ENCODE assay signal across 23 cellular contexts in the genomic region with DNA sequence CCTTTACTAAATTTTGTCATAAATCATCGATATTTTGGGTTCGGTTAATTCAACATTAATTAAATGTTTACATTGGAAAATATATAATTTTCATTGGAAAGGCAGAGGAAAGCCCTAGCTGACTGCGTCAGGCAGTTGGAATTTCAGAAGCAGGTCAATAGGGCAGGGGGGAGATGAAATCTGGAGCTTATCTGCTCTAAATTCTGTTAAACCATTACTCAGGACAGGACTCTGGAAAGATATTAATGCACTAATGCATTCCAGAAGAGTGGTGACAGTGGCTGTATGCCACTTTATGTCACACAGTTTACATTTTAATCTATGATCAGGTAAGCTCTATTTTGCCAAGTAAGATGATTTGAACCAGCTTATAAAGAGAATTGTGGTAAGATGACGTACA.
"Had no signal": no experiment of that assay in that cellular context is flagged by ENCODE, and none has a peak within 500 bp of the region (broad histone marks: within the 10 kb centered on the region; RNA-seq: fewer than 3 reads in every experiment).

No MANE protein-coding gene starts in this region.

- H3K4me1 Mint-ChIP-seq: natural killer cell had no signal

- H3K4me3 Mint-ChIP-seq: dendritic cell treated with granulocyte-macrophage colony-stimulating factor and Interleukin-4, amounts not matched to agents 40 ng/mL and 50 ng/mL, for 4 days; natural killer cell; stimulated activated effector memory CD8-positive, alpha-beta T cell treated with anti-CD3 and anti-CD28 coated beads, Interleukin-12 subunit alpha, Interleukin-12 subunit beta, amount 100 ng/mL, for 72 hours; type B pancreatic cell had no signal

- H3K27me3 Mint-ChIP-seq: progenitor cell of endocrine pancreas, type B pancreatic cell had no signal

- H3K9ac ChIP-seq: parathyroid adenoma had no signal

- H3K79me2 ChIP-seq: parathyroid adenoma had no signal

- DNase-seq: colonic mucosa; effector memory CD4-positive, alpha-beta T cell; erythroblast; esophagus squamous epithelium; foreskin melanocyte; glutamatergic neuron; hypothalamus; left ventricle myocardium superior; lower lobe of right lung; natural killer cell; occipital lobe; sigmoid colon; stimulated activated CD4-positive, alpha-beta T cell treated with anti-CD3 and anti-CD28 coated beads, Interleukin-2, amount 100 ng/mL, for 24 hours; stimulated activated CD4-positive, alpha-beta T cell treated with anti-CD3 and anti-CD28 coated beads, Interleukin-4, amount 100 ng/mL, for 24 hours; stimulated activated naive CD4-positive, alpha-beta T cell treated with Interleukin-2 at 50 U/mL for 16 hours; stomach; thyroid gland had no signal

- H3K9me3 Mint-ChIP-seq: dendritic cell treated with granulocyte-macrophage colony-stimulating factor and Interleukin-4, amounts not matched to agents 40 ng/mL and 50 ng/mL, for 4 days; stimulated activated effector memory CD8-positive, alpha-beta T cell treated with anti-CD3 and anti-CD28 coated beads, Interleukin-12 subunit alpha, Interleukin-12 subunit beta, amount 100 ng/mL, for 72 hours had no signal

- H3K4me3 ChIP-seq: colonic mucosa, esophagus squamous epithelium, lower lobe of right lung, sigmoid colon, stomach, thyroid gland had no signal

- H3K36me3 ChIP-seq: colonic mucosa, esophagus squamous epithelium, lower lobe of right lung, sigmoid colon, stomach, thyroid gland had no signal

- H3K9me3 ChIP-seq: colonic mucosa, esophagus squamous epithelium, lower lobe of right lung, sigmoid colon, stomach, thyroid gland had no signal

- ATAC-seq: left ventricle myocardium superior; lower lobe of right lung; natural killer cell; stimulated activated effector memory CD8-positive, alpha-beta T cell treated with anti-CD3 and anti-CD28 coated beads, Interleukin-12 subunit alpha, Interleukin-12 subunit beta, amount 100 ng/mL, for 72 hours had no signal

- H3K4me1 ChIP-seq: colonic mucosa, esophagus squamous epithelium, parathyroid adenoma, thyroid gland had no signal

- H3K36me3 Mint-ChIP-seq: natural killer cell; stimulated activated effector memory CD8-positive, alpha-beta T cell treated with anti-CD3 and anti-CD28 coated beads, Interleukin-12 subunit alpha, Interleukin-12 subunit beta, amount 100 ng/mL, for 72 hours; type B pancreatic cell had no signal

- H2AFZ ChIP-seq: parathyroid adenoma had no signal

- H3K27ac ChIP-seq: colonic mucosa, esophagus squamous epithelium, lower lobe of right lung, parathyroid adenoma, sigmoid colon, stomach, thyroid gland had no signal

- FAIRE-seq: keratinocyte had no signal

- H3K27ac Mint-ChIP-seq: dendritic cell treated with granulocyte-macrophage colony-stimulating factor and Interleukin-4, amounts not matched to agents 40 ng/mL and 50 ng/mL, for 4 days; natural killer cell; progenitor cell of endocrine pancreas; stimulated activated effector memory CD8-positive, alpha-beta T cell treated with anti-CD3 and anti-CD28 coated beads, Interleukin-12 subunit alpha, Interleukin-12 subunit beta, amount 100 ng/mL, for 72 hours; type B pancreatic cell had no signal

- H3K27me3 ChIP-seq: colonic mucosa, esophagus squamous epithelium, sigmoid colon, stomach, thyroid gland had no signal
